Comparison of ENCODE assay signal across 8 cellular contexts in genomic region chr1:65065535-65066378, GRCh38.
DNase-seq lines count a peak whose midpoint lies in the region; ATAC-seq and TF ChIP-seq lines count a peak whose summit lies in the region.

No MANE protein-coding gene starts in this region.

- H3K4me1 ChIP-seq in heart left ventricle = peaks cover 0 to 55% (median 45%) of the 10 kb centered on the region in 12 donors

- no peak for DNase-seq in activated T-cell treated with anti-CD3 and anti-CD28 coated beads, Interleukin-2, amount 50 U/mL, for 4 hours
- DNase-seq in activated T-cell treated with anti-CD3 and anti-CD28 coated beads for 4 hours = no peak
- DNase-seq in activated CD4-positive, alpha-beta memory T cell treated with anti-CD3 and anti-CD28 coated beads, Interleukin-2, amount 10 ng/mL, durations not matched to agents 7 days and 5 days = no peak
- DNase-seq in heart left ventricle = peak in 4 of 5 donors; percentile 35 to 72 (median 52)
- peak; percentile 19 for DNase-seq in progenitor cell of endocrine pancreas (ENCODE audit: low spot score, unreplicated experiment)
- no peak for DNase-seq in NK-92 treated with Interleukin-12 subunit alpha and Interleukin-12 subunit beta, amount 100 ng/mL, for 24 hours (lab: John Stamatoyannopoulos, UW)
- DNase-seq in EL = no peak
- no peak for DNase-seq in GM13976 (ENCODE audit: low spot score)

- ATAC-seq in activated T-cell treated with anti-CD3 and anti-CD28 coated beads, Interleukin-2, amount 50 U/mL, for 4 hours = no peak
- peak in 2 of 4 donors; percentile 22 to 23 for ATAC-seq in heart left ventricle

- H3K27ac ChIP-seq in heart left ventricle = peak overlapping the region; percentile 95 to 100 (median 99)

- intact Hi-C loops in heart left ventricle (cut with DNase I) = loop anchor here in 9 of 10 donors (2.0 to 10.0 kb wide), 14 partner anchors 63 to 619 kb away; partner anchors contain the start of genes AK4 (in 7 of the 9), LEPR (in 6 of the 9), LEPROT (in 6 of the 9) and JAK1 (in 3 of the 9)

- WGBS in heart left ventricle, 4 donors = 9 to 19% (median 12%) methylated on average over 15 of the region's 15 CpGs

- H3K4me1 Mint-ChIP-seq in activated T-cell treated with anti-CD3 and anti-CD28 coated beads, Interleukin-2, amount 50 U/mL, for 4 hours (ENCODE audit: low read depth) = peaks cover 68% of the 10 kb centered on the region
- peaks cover 40% of the 10 kb centered on the region for H3K4me1 Mint-ChIP-seq in activated CD4-positive, alpha-beta memory T cell treated with anti-CD3 and anti-CD28 coated beads, Interleukin-2, amount 10 ng/mL, durations not matched to agents 7 days and 5 days
- H3K4me1 Mint-ChIP-seq in progenitor cell of endocrine pancreas (ENCODE audit: low read depth) = peaks cover 18% of the 10 kb centered on the region

- H3K36me3 Mint-ChIP-seq in activated T-cell treated with anti-CD3 and anti-CD28 coated beads, Interleukin-2, amount 50 U/mL, for 4 hours (ENCODE audit: insufficient read depth) = peaks cover 3% of the 10 kb centered on the region
- H3K36me3 Mint-ChIP-seq in activated CD4-positive, alpha-beta memory T cell treated with anti-CD3 and anti-CD28 coated beads, Interleukin-2, amount 10 ng/mL, durations not matched to agents 7 days and 5 days (ENCODE audit: low read depth) = no peaks in the 10 kb centered on the region
- H3K36me3 Mint-ChIP-seq in progenitor cell of endocrine pancreas (ENCODE audit: insufficient read depth) = no peaks in the 10 kb centered on the region

- POLR2A ChIA-PET in activated CD4-positive, alpha-beta memory T cell treated with anti-CD3 and anti-CD28 coated beads, Interleukin-2, amount 10 ng/mL, durations not matched to agents 7 days and 5 days (lab: Charles Lee) = interaction anchor here (0.8 to 1.6 kb wide), 9 partner anchors 9 to 239 kb away, joined by 3 to 6 read pairs (median 4); partner anchors contain the start of gene JAK1

- in situ Hi-C loops in GM13976 (cut with MboI; ENCODE audit: low sequenced_read_pairs, unreplicated experiment) = loop anchor here (25.0 kb wide), 1 partner anchor 622 kb away; no protein-coding TSS in a partner anchor

- TF ChIP-seq POLR2A in heart left ventricle (IDR thresholded peaks at IDR 0.05) = no peak

- peak overlapping the region; percentile 58 for H3K27ac Mint-ChIP-seq in activated CD4-positive, alpha-beta memory T cell treated with anti-CD3 and anti-CD28 coated beads, Interleukin-2, amount 10 ng/mL, durations not matched to agents 7 days and 5 days
- peak overlapping the region; percentile 92 for H3K27ac Mint-ChIP-seq in progenitor cell of endocrine pancreas

- no peaks in the 10 kb centered on the region for H3K27me3 ChIP-seq in heart left ventricle

- H3K9me3 ChIP-seq in heart left ventricle = no peaks in the 10 kb centered on the region

- H3K9me3 Mint-ChIP-seq in activated T-cell treated with anti-CD3 and anti-CD28 coated beads, Interleukin-2, amount 50 U/mL, for 4 hours = no peaks in the 10 kb centered on the region
- no peaks in the 10 kb centered on the region for H3K9me3 Mint-ChIP-seq in activated CD4-positive, alpha-beta memory T cell treated with anti-CD3 and anti-CD28 coated beads, Interleukin-2, amount 10 ng/mL, durations not matched to agents 7 days and 5 days
- H3K9me3 Mint-ChIP-seq in progenitor cell of endocrine pancreas (ENCODE audit: low read depth) = no peaks in the 10 kb centered on the region

- no peak for TF ChIP-seq CTCF in heart left ventricle (IDR thresholded peaks at IDR 0.05)
- no peak for TF ChIP-seq CTCF in progenitor cell of endocrine pancreas (IDR thresholded peaks at IDR 0.05; ENCODE audit: unreplicated experiment)
- TF ChIP-seq CTCF in GM13976 (IDR thresholded peaks at IDR 0.05; ENCODE audit: borderline replicate concordance, control extremely low read depth, extremely low read depth, insufficient read depth, missing control alignments) = no peak

- H3K36me3 ChIP-seq in heart left ventricle = peaks cover 0 to 11% (median 0%) of the 10 kb centered on the region in 9 donors

- peak overlapping the region; percentile 71 to 98 (median 88) for H3K4me3 ChIP-seq in heart left ventricle

- no peaks in the 10 kb centered on the region for H3K27me3 Mint-ChIP-seq in activated T-cell treated with anti-CD3 and anti-CD28 coated beads, Interleukin-2, amount 50 U/mL, for 4 hours (ENCODE audit: low read depth)
- H3K27me3 Mint-ChIP-seq in activated CD4-positive, alpha-beta memory T cell treated with anti-CD3 and anti-CD28 coated beads, Interleukin-2, amount 10 ng/mL, durations not matched to agents 7 days and 5 days = no peaks in the 10 kb centered on the region
- peaks cover 24% of the 10 kb centered on the region for H3K27me3 Mint-ChIP-seq in progenitor cell of endocrine pancreas

- CTCF ChIA-PET in activated CD4-positive, alpha-beta memory T cell treated with anti-CD3 and anti-CD28 coated beads, Interleukin-2, amount 10 ng/mL, durations not matched to agents 7 days and 5 days (lab: Charles Lee) = interaction anchor here (1.4 to 5.8 kb wide), 3 partner anchors 8 to 622 kb away, joined by 4 to 79 read pairs (median 8); no protein-coding TSS in a partner anchor

- peak overlapping the region; percentile 91 for H3K4me3 Mint-ChIP-seq in activated T-cell treated with anti-CD3 and anti-CD28 coated beads, Interleukin-2, amount 50 U/mL, for 4 hours
- peak overlapping the region; percentile 90 for H3K4me3 Mint-ChIP-seq in activated CD4-positive, alpha-beta memory T cell treated with anti-CD3 and anti-CD28 coated beads, Interleukin-2, amount 10 ng/mL, durations not matched to agents 7 days and 5 days
- peak overlapping the region; percentile 86 for H3K4me3 Mint-ChIP-seq in progenitor cell of endocrine pancreas (ENCODE audit: low read depth)

Comparison
In these comparisons a context has a peak if more than half of its experiments do, and no peak if none do; other contexts are left out.
1. DNase-seq: peak in heart left ventricle (4 of 5) and progenitor cell of endocrine pancreas (single experiment); none in activated T-cell treated with anti-CD3 and anti-CD28 coated beads, Interleukin-2, amount 50 U/mL, for 4 hours (single experiment), activated T-cell treated with anti-CD3 and anti-CD28 coated beads for 4 hours (single experiment), activated CD4-positive, alpha-beta memory T cell treated with anti-CD3 and anti-CD28 coated beads, Interleukin-2, amount 10 ng/mL, durations not matched to agents 7 days and 5 days (single experiment), NK-92 treated with Interleukin-12 subunit alpha and Interleukin-12 subunit beta, amount 100 ng/mL, for 24 hours (single experiment), EL (single experiment) and GM13976 (single experiment).
2. Peak in every context shown above with its lines, with median percentiles within 50 percentile points of each other: H3K4me3 Mint-ChIP-seq.